Comparison of ENCODE assay signal across 8 cellular contexts in genomic region chr3:194255252-194256039, GRCh38.
DNase-seq lines count a peak whose midpoint lies in the region; ATAC-seq, FAIRE-seq and TF ChIP-seq lines count a peak whose summit lies in the region.

No MANE protein-coding gene starts in this region.

- TF ChIP-seq POLR2A in GM12878 (IDR thresholded peaks at IDR 0.05; ENCODE audit: low read depth, low read length), result no peak
- TF ChIP-seq POLR2A in testis (IDR thresholded peaks at IDR 0.05), result no peak

- no peaks in the 10 kb centered on the region for H3K79me2 ChIP-seq in GM12878 (ENCODE audit: control insufficient read depth, insufficient read depth, low read length)

- peak overlapping the region; percentile 0; the same call in 1 of the 2 replicates for H3K9ac ChIP-seq in GM12878 (ENCODE audit: control insufficient read depth, insufficient read depth, low read length)

- H3K9me3 Mint-ChIP-seq in natural killer cell, result no peaks in the 10 kb centered on the region

- peaks cover 0 to 3% of the 10 kb centered on the region in 2 donors for H3K27me3 Mint-ChIP-seq in natural killer cell (ENCODE audit: low read depth in 2 of 2)

- BruUV-seq in A673 (replicated peaks; lab: Mats Ljungman, UMichigan), result no TSS peak
- no TSS peak for BruUV-seq in GM12878 (replicated peaks; lab: Mats Ljungman, UMichigan)

- H3K27ac Mint-ChIP-seq in natural killer cell, result peak overlapping the region; percentile 85 to 95

- no peaks in the 10 kb centered on the region for H4K20me1 ChIP-seq in GM12878 (ENCODE audit: control insufficient read depth, insufficient read depth)

- WGBS in GM12878 (ENCODE audit: insufficient coverage, insufficient replicate concordance, low lambda C conversion rate, missing lambda C conversion rate), result 13% methylated on average over 19 of the region's 19 CpGs
- 61 to 64% methylated on average over 19 of the region's 19 CpGs for WGBS in testis, 2 donors

- H3K4me1 Mint-ChIP-seq in natural killer cell, result peaks cover 22 to 40% of the 10 kb centered on the region in 2 donors

- FAIRE-seq in GM12878 (lab: Jason Lieb, UNC), result peak; percentile 59

- CTCF ChIA-PET in A673 (lab: Charles Lee) (no interaction called here), GM12878 (lab: Yijun Ruan, JAX) (no interaction called here)

- TF ChIP-seq RAD21 in GM12878 (IDR thresholded peaks at IDR 0.05; ENCODE audit: insufficient read depth, low read depth, low read length), result no peak

- H3K9me3 ChIP-seq in A673 (ENCODE audit: low read depth, low read length, poor library complexity, severe bottlenecking) (peaks cover 5% of the 10 kb centered on the region), GM12878 (replicated peaks; ENCODE audit: control insufficient read depth, insufficient read depth, low read length) (no peaks in the 10 kb centered on the region; the same call in 2 of the 3 replicates), testis (no peaks in the 10 kb centered on the region)

- H2AFZ ChIP-seq in GM12878 (ENCODE audit: control insufficient read depth, low read depth, low read length), result peak overlapping the region; percentile 91

- RAD21 ChIA-PET in GM12878 (lab: Charles Lee; ENCODE audit: unreplicated experiment), result interaction anchor here (1.1 kb wide), 1 partner anchor 60 kb away, joined by 3 read pairs; no protein-coding TSS in a partner anchor

- peak overlapping the region; percentile 82 for H3K4me3 Mint-ChIP-seq in natural killer cell

- SMC1A ChIA-PET in GM12878 (lab: Charles Lee; ENCODE audit: uncharacterized antibody, unreplicated experiment), result interaction anchor here (1.0 kb wide), 1 partner anchor 592 kb away, joined by 3 read pairs; no protein-coding TSS in a partner anchor

- POLR2A ChIA-PET in A673 (lab: Charles Lee; ENCODE audit: low non-redundant PET) (no interaction called here), GM12878 (lab: Charles Lee) (no interaction called here)

- no peak for TF ChIP-seq EP300 in GM12878 (IDR thresholded peaks at IDR 0.05; ENCODE audit: borderline replicate concordance in 1 of 2, control insufficient read depth in 1 of 2, low read depth in 2 of 2, low read length in 2 of 2)

- H3K27ac ChIP-seq in A673 (ENCODE audit: low read depth, low read length, poor library complexity, severe bottlenecking) (no peak overlapping the region), GM12878 (ENCODE audit: control insufficient read depth, insufficient read depth) (no peak overlapping the region; the same call in 1 of the 2 replicates), testis (no peak overlapping the region)

- intact Hi-C loops in A673 (cut with micrococcal nuclease; ENCODE audit: unreplicated experiment) (no loop called here), GM12878 (cut with micrococcal nuclease; ENCODE audit: unreplicated experiment) (no loop called here), natural killer cell (cut with micrococcal nuclease) (no loop called here), testis (cut with DNase I; ENCODE audit: low total_unique reads) (no loop called here)

- peak; percentile 72 for ATAC-seq in GM12878
- peak; percentile 86 to 87 (median 86) for ATAC-seq in natural killer cell

- H3K4me1 ChIP-seq in A673 (ENCODE audit: insufficient read depth, low read length, poor library complexity, severe bottlenecking) (peaks cover 18% of the 10 kb centered on the region), GM12878 (ENCODE audit: control insufficient read depth, insufficient read depth, low read length) (peaks cover 7% of the 10 kb centered on the region), testis (peaks cover 5% of the 10 kb centered on the region)

- peak; percentile 41 for DNase-seq in A673 (ENCODE audit: low spot score)
- DNase-seq in H7, result peak; percentile 41
- DNase-seq in T-helper 1 cell, result peak in 3 of 5 donors; percentile 8 to 87 (median 11)
- peak; percentile 11 for DNase-seq in GM12878 (ENCODE audit: low read depth, low spot score)
- DNase-seq in natural killer cell, result peak; percentile 41
- peak; percentile 72 for DNase-seq in testis
- no peak for DNase-seq in COLO668 (lab: John Stamatoyannopoulos, UW; ENCODE audit: unreplicated experiment)
- no peak for DNase-seq in NCI-H128 (lab: John Stamatoyannopoulos, UW; ENCODE audit: unreplicated experiment)

- TF ChIP-seq CTCF in A673 (conservative IDR thresholded peaks at IDR 0.05; ENCODE audit: low read depth, low read length) (no peak), GM12878 (IDR thresholded peaks at IDR 0.05 in 2 of 3, conservative IDR thresholded peaks at IDR 0.05 in 1 of 3; ENCODE audit: control insufficient read depth in 2 of 3, extremely low read depth in 1 of 3, insufficient read depth in 1 of 3, low read depth in 3 of 3, low read length in 3 of 3) (no peak), natural killer cell (IDR thresholded peaks at IDR 0.05) (no peak), testis (IDR thresholded peaks at IDR 0.05) (no peak)

- no peak overlapping the region for H3K4me3 ChIP-seq in A673 (ENCODE audit: low read depth, low read length, poor library complexity, severe bottlenecking)
- no peak overlapping the region for H3K4me3 ChIP-seq in H7 (ENCODE audit: insufficient read depth, low read depth, low read length)
- 0 out of 2 replicates have a peak overlapping the region, but pooled peaks have one; percentile 28 for H3K4me3 ChIP-seq in GM12878
- H3K4me3 ChIP-seq in testis, result no peak overlapping the region

- H3K36me3 Mint-ChIP-seq in natural killer cell, result no peaks in the 10 kb centered on the region

- H3K27me3 ChIP-seq in A673 (replicated peaks; ENCODE audit: insufficient read depth, low read depth, low read length, poor library complexity) (no peaks in the 10 kb centered on the region), H7 (ENCODE audit: control insufficient read depth, insufficient read depth, low read length) (no peaks in the 10 kb centered on the region), GM12878 (replicated peaks in 1 of 2; ENCODE audit: control insufficient read depth in 2 of 2, insufficient read depth in 2 of 2, low read length in 1 of 2) (peaks cover 1 to 4% of the 10 kb centered on the region in 2 experiments; a peak in 2 of 4 replicates), testis (no peaks in the 10 kb centered on the region)

- H3K36me3 ChIP-seq in A673 (ENCODE audit: insufficient read depth, low read length, poor library complexity, severe bottlenecking) (no peaks in the 10 kb centered on the region), H7 (replicated peaks; ENCODE audit: control insufficient read depth, insufficient read depth, low read length) (no peaks in the 10 kb centered on the region), GM12878 (ENCODE audit: control insufficient read depth in 2 of 2, insufficient read depth in 2 of 2, low read length in 1 of 2) (no peaks in the 10 kb centered on the region), testis (ENCODE audit: low read depth, missing control alignments) (no peaks in the 10 kb centered on the region)

- in situ Hi-C loops in GM12878 (cut with MboI), result no loop called here

- H3K4me2 ChIP-seq in GM12878 (ENCODE audit: control insufficient read depth, insufficient read depth), result peak overlapping the region; percentile 87

TF ChIP-seq in GM12878, 131 proteins besides CTCF, POLR2A, EP300 and RAD21:
- TF ChIP-seq BHLHE40 (IDR thresholded peaks at IDR 0.05; ENCODE audit: borderline replicate concordance in 1 of 2, low read depth in 2 of 2, low read length in 1 of 2) (peak; percentile 75 to 76), EGR1 (IDR thresholded peaks at IDR 0.05; ENCODE audit: borderline replicate concordance in 1 of 2, low read depth in 2 of 2, low read length in 2 of 2) (peak in 1 of 2 experiments; percentile 58; a peak in 1 of 3 replicates), EED (IDR thresholded peaks at IDR 0.05; ENCODE audit: low read depth) (peak; percentile 35; the same call in 1 of the 2 replicates), RBBP5 (conservative IDR thresholded peaks at IDR 0.05) (no peak), ZNF217 (IDR thresholded peaks at IDR 0.05) (no peak)

Comparison
In these comparisons a context has a peak if more than half of its experiments do, and no peak if none do; other contexts are left out.
1. DNase-seq: peak in A673 (single experiment), H7 (single experiment), T-helper 1 cell (3 of 5), GM12878 (single experiment), natural killer cell (single experiment) and testis (single experiment); none in COLO668 (single experiment) and NCI-H128 (single experiment).